In the genomic region with DNA sequence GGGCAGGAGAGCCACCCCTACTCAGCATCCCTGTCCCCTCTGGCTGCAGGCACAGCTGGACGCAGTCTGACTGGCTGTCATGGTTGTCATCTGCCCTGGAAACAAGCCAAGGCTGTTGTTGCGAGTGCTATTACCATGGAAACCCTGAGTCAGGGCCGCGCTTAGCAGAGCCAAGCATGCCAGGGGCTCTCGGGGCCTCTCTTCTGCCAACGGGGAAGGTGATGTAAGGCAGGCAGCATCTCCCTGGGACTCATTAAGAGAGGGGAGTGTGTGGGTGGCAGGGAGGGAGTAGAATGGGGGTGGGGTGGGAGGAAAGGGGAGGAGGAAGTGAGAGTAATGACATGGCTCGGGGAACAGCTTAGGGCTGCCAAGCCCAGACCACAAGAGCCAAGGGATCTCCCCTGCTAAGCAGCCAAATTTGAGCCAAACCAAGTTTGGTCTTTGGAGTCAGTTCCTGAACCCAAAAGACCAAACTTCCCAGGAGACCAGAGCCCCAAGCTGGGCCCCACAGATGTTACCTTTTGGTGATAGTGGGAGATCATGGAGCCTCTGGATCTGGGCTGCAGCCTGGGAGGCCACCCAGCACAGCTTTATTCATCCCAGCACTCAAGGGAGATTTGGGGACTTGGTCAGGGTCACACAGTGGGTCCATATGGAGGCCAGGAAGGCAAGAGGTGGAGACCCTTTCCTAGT, we compare ENCODE assay signal across 8 cellular contexts.
DNase-seq lines count a peak whose midpoint lies in the region; ATAC-seq and TF ChIP-seq lines count a peak whose summit lies in the region.

No MANE protein-coding gene starts in this region.

- no peak for TF ChIP-seq POLR2A in NB4 (IDR thresholded peaks at IDR 0.05; ENCODE audit: extremely low read depth, insufficient read length)

- H3K27ac Mint-ChIP-seq in stimulated activated naive CD8-positive, alpha-beta T cell treated with anti-CD3 and anti-CD28 coated beads, Interleukin-15, amount 100 ng/mL, for 72 hours, result no peak overlapping the region

- no peaks in the 10 kb centered on the region for H3K9me3 ChIP-seq in right cardiac atrium (ENCODE audit: control insufficient read depth, low read length)

- peak; percentile 82 for ATAC-seq in GM18508 (IDR thresholded peaks at IDR 0.05; ENCODE audit: insufficient read depth, unreplicated experiment)
- peak; percentile 87 for ATAC-seq in HG02642 (IDR thresholded peaks at IDR 0.05; ENCODE audit: poor library complexity, unreplicated experiment)
- peak; percentile 62 to 79 for ATAC-seq in right cardiac atrium
- peak; percentile 88 for ATAC-seq in stimulated activated naive CD8-positive, alpha-beta T cell treated with anti-CD3 and anti-CD28 coated beads, Interleukin-15, amount 100 ng/mL, for 72 hours

- CTCF ChIA-PET in AG04449 (lab: Yijun Ruan, JAX), result interaction anchor here (1.4 kb wide), 1 partner anchor 39 kb away, joined by 3 read pairs; no protein-coding TSS in a partner anchor

- H3K27ac ChIP-seq in right cardiac atrium (ENCODE audit: low read length), result no peak overlapping the region

- POLR2A ChIA-PET in AG04449 (lab: Yijun Ruan, JAX), result no interaction called here

- DNase-seq in AG04449 (ENCODE audit: low read depth, low spot score) (peak; percentile 36), NB4 (ENCODE audit: low read depth) (peak; percentile 99), SKM-1 (lab: John Stamatoyannopoulos, UW; ENCODE audit: unreplicated experiment) (peak; percentile 68), right cardiac atrium (peak; percentile 27 to 69 (median 54)), T-helper 9 cell (no peak)
- DNase-seq in stimulated activated naive CD8-positive, alpha-beta T cell treated with anti-CD3 and anti-CD28 coated beads, Interleukin-15, amount 100 ng/mL, for 72 hours, result peak; percentile 10 to 57

- no peaks in the 10 kb centered on the region for H3K27me3 ChIP-seq in right cardiac atrium (ENCODE audit: control insufficient read depth, insufficient read depth)

- peaks cover 10% of the 10 kb centered on the region for H3K4me1 Mint-ChIP-seq in stimulated activated naive CD8-positive, alpha-beta T cell treated with anti-CD3 and anti-CD28 coated beads, Interleukin-15, amount 100 ng/mL, for 72 hours

- no peak overlapping the region for H3K4me3 Mint-ChIP-seq in stimulated activated naive CD8-positive, alpha-beta T cell treated with anti-CD3 and anti-CD28 coated beads, Interleukin-15, amount 100 ng/mL, for 72 hours

- TF ChIP-seq CTCF in AG04449 (IDR thresholded peaks at IDR 0.05; ENCODE audit: insufficient read depth, low read length, missing control alignments), result no peak
- no peak for TF ChIP-seq CTCF in NB4 (IDR thresholded peaks at IDR 0.05; ENCODE audit: low read depth, low read length)

- peaks cover 9 to 20% of the 10 kb centered on the region in 2 donors for H3K9me3 Mint-ChIP-seq in stimulated activated naive CD8-positive, alpha-beta T cell treated with anti-CD3 and anti-CD28 coated beads, Interleukin-15, amount 100 ng/mL, for 72 hours

- intact Hi-C loops in right cardiac atrium (cut with DNase I), result no loop called here

- WGBS in right cardiac atrium, result 7% methylated on average over 7 of the region's 7 CpGs

- no peaks in the 10 kb centered on the region for H3K4me1 ChIP-seq in right cardiac atrium (ENCODE audit: control insufficient read depth, insufficient read depth, low read length)

- no peak overlapping the region for H3K4me3 ChIP-seq in AG04449 (ENCODE audit: low read depth, low read length)
- H3K4me3 ChIP-seq in NB4 (ENCODE audit: low read depth, low read length), result no peak overlapping the region
- no peak overlapping the region for H3K4me3 ChIP-seq in right cardiac atrium (ENCODE audit: low read length)

- peaks cover 8% of the 10 kb centered on the region for H3K27me3 Mint-ChIP-seq in stimulated activated naive CD8-positive, alpha-beta T cell treated with anti-CD3 and anti-CD28 coated beads, Interleukin-15, amount 100 ng/mL, for 72 hours
